ENCODE assay signal across 20 cellular contexts in genomic region chr5:178094345-178094744, GRCh38. TPM values are rescaled to one million over a fixed set of nuclear protein-coding genes. Genes with fewer than 3 reads are reported as not detected.
A peak's percentile ranks its signal among the peaks of the same experiment; 100 is the strongest.
DNase-seq lines count a peak whose midpoint lies in the region; ATAC-seq lines count a peak whose summit lies in the region.
"Had no signal": no experiment of that assay in that cellular context is flagged by ENCODE, and none has a peak within 500 bp of the region (broad histone marks: within the 10 kb centered on the region; RNA-seq: fewer than 3 reads in every experiment).

No MANE protein-coding gene starts in this region.

- no peak overlapping the region for H2AK5ac ChIP-seq in neuronal stem cell (ENCODE audit: low read depth, low read length)

- no peak overlapping the region for H2BK15ac ChIP-seq in neuronal stem cell (ENCODE audit: low read length)

- H3K4me2 ChIP-seq in neuronal stem cell (ENCODE audit: insufficient read depth, low read length, poor library complexity, severe bottlenecking), result no peak overlapping the region
- H3K4me2 ChIP-seq: PC-9 had no signal

- CTCF ChIA-PET in activated CD4-positive, alpha-beta T cell treated with anti-CD3 and anti-CD28 coated beads, Interleukin-2, amount 10 ng/mL, durations not matched to agents 7 days and 5 days (lab: Charles Lee), result interaction anchor here (1.1 kb wide), 1 partner anchor 20 kb away, joined by 3 read pairs; no protein-coding TSS in a partner anchor

- intact Hi-C loops in activated CD4-positive, alpha-beta T cell treated with anti-CD3 and anti-CD28 coated beads, Interleukin-2, amount 10 ng/mL, durations not matched to agents 24 days and 14 days (cut with micrococcal nuclease), result no loop called here

- DNase-seq in activated CD4-positive, alpha-beta T cell treated with anti-CD3 and anti-CD28 coated beads, Interleukin-2, amount 10 ng/mL, durations not matched to agents 7 days and 5 days, result no peak
- no peak for DNase-seq in activated CD4-positive, alpha-beta T cell treated with anti-CD3 and anti-CD28 coated beads, Interleukin-2, amount 10 ng/mL, durations not matched to agents 24 days and 14 days
- DNase-seq in stimulated activated naive CD8-positive, alpha-beta T cell treated with anti-CD3 and anti-CD28 coated beads, Interleukin-15, amount 100 ng/mL, for 72 hours, result no peak
- DNase-seq in stimulated activated naive CD8-positive, alpha-beta T cell treated with anti-CD3 and anti-CD28 coated beads, Interleukin-15, Interleukin-2, amounts not matched to agents 100 U/mL and 50 U/mL, for 24 hours, result no peak
- DNase-seq in neuronal stem cell (ENCODE audit: low spot score) (no peak), NCI-H1694 treated with DMSO at 0.1 percent for 48 hours (lab: John Stamatoyannopoulos, UW) (no peak)
- DNase-seq: C1 segment of cervical spinal cord, COR-L47, GF-D8, GOT3, KG1, NCI-H1092, NCI-H146, NCI-H2081 treated with DMSO at 0.1 percent for 48 hours, NCI-H510A treated with DMSO at 0.1 percent for 48 hours, NCI-H82, PC-9 had no signal

- no peak overlapping the region for H4K8ac ChIP-seq in neuronal stem cell (ENCODE audit: low read depth, low read length)

- peaks cover 2% of the 10 kb centered on the region for H3K9me3 Mint-ChIP-seq in activated CD4-positive, alpha-beta T cell treated with anti-CD3 and anti-CD28 coated beads, Interleukin-2, amount 10 ng/mL, durations not matched to agents 7 days and 5 days
- H3K9me3 Mint-ChIP-seq in activated CD4-positive, alpha-beta T cell treated with anti-CD3 and anti-CD28 coated beads, Interleukin-2, amount 10 ng/mL, durations not matched to agents 24 days and 14 days, result peaks cover 9% of the 10 kb centered on the region
- peaks cover 4 to 7% of the 10 kb centered on the region in 2 donors for H3K9me3 Mint-ChIP-seq in stimulated activated naive CD8-positive, alpha-beta T cell treated with anti-CD3 and anti-CD28 coated beads, Interleukin-15, amount 100 ng/mL, for 72 hours
- H3K9me3 Mint-ChIP-seq in activated T-helper 17 cell treated with anti-CD3 and anti-CD28 coated beads, Interleukin-2, amount 50 U/mL, for 72 hours, result no peaks in the 10 kb centered on the region

- no peaks in the 10 kb centered on the region for H3K27me3 ChIP-seq in neuronal stem cell (ENCODE audit: control insufficient read depth in 3 of 3, insufficient read depth in 3 of 3, low read depth in 1 of 3, low read length in 3 of 3)

- H3K4me3 Mint-ChIP-seq in activated CD4-positive, alpha-beta T cell treated with anti-CD3 and anti-CD28 coated beads, Interleukin-2, amount 10 ng/mL, durations not matched to agents 7 days and 5 days, result no peak overlapping the region
- no peak overlapping the region for H3K4me3 Mint-ChIP-seq in activated CD4-positive, alpha-beta T cell treated with anti-CD3 and anti-CD28 coated beads, Interleukin-2, amount 10 ng/mL, durations not matched to agents 24 days and 14 days
- H3K4me3 Mint-ChIP-seq in stimulated activated naive CD8-positive, alpha-beta T cell treated with anti-CD3 and anti-CD28 coated beads, Interleukin-15, amount 100 ng/mL, for 72 hours, result peak overlapping the region in 1 of 2 donors; percentile 1
- peak overlapping the region; percentile 26 for H3K4me3 Mint-ChIP-seq in activated T-helper 17 cell treated with anti-CD3 and anti-CD28 coated beads, Interleukin-2, amount 50 U/mL, for 72 hours

- H2BK5ac ChIP-seq in neuronal stem cell (ENCODE audit: low read length), result no peak overlapping the region

- no peak overlapping the region for H3K27ac ChIP-seq in neuronal stem cell (replicated peaks; ENCODE audit: low read length)
- H3K27ac ChIP-seq: PC-9 had no signal

- no peak overlapping the region for H3K9ac ChIP-seq in neuronal stem cell (ENCODE audit: low read depth, low read length, poor library complexity)

- H2AFZ ChIP-seq in neuronal stem cell (ENCODE audit: low read length), result no peak overlapping the region
- H2AFZ ChIP-seq: PC-9 had no signal

- ATAC-seq in stimulated activated naive CD8-positive, alpha-beta T cell treated with anti-CD3 and anti-CD28 coated beads, Interleukin-15, amount 100 ng/mL, for 72 hours, result peak; percentile 48
- ATAC-seq in stimulated activated naive CD8-positive, alpha-beta T cell treated with anti-CD3 and anti-CD28 coated beads, Interleukin-15, Interleukin-2, amounts not matched to agents 100 U/mL and 50 U/mL, for 24 hours, result no peak
- ATAC-seq in activated T-helper 17 cell treated with anti-CD3 and anti-CD28 coated beads, Interleukin-2, amount 50 U/mL, for 72 hours (replicated peaks), result peak; percentile 18
- no peak for ATAC-seq in HG02610 (IDR thresholded peaks at IDR 0.05; ENCODE audit: unreplicated experiment)
- ATAC-seq: HepG2 had no signal

- H2BK120ac ChIP-seq in neuronal stem cell (ENCODE audit: low read depth, low read length), result no peak overlapping the region

- H3K4ac ChIP-seq in neuronal stem cell (ENCODE audit: low read length), result no peak overlapping the region

- no peaks in the 10 kb centered on the region for H3K36me3 ChIP-seq in neuronal stem cell (replicated peaks in 1 of 2; ENCODE audit: control insufficient read depth in 2 of 2, insufficient read depth in 2 of 2, low read length in 2 of 2)

- H3K79me1 ChIP-seq in neuronal stem cell (ENCODE audit: low read depth, low read length), result no peaks in the 10 kb centered on the region

- H3K4me1 Mint-ChIP-seq in activated CD4-positive, alpha-beta T cell treated with anti-CD3 and anti-CD28 coated beads, Interleukin-2, amount 10 ng/mL, durations not matched to agents 7 days and 5 days, result peaks cover 15% of the 10 kb centered on the region
- H3K4me1 Mint-ChIP-seq in activated CD4-positive, alpha-beta T cell treated with anti-CD3 and anti-CD28 coated beads, Interleukin-2, amount 10 ng/mL, durations not matched to agents 24 days and 14 days, result peaks cover 12% of the 10 kb centered on the region
- H3K4me1 Mint-ChIP-seq in stimulated activated naive CD8-positive, alpha-beta T cell treated with anti-CD3 and anti-CD28 coated beads, Interleukin-15, amount 100 ng/mL, for 72 hours, result peaks cover 34% of the 10 kb centered on the region
- H3K4me1 Mint-ChIP-seq in activated T-helper 17 cell treated with anti-CD3 and anti-CD28 coated beads, Interleukin-2, amount 50 U/mL, for 72 hours, result peaks cover 8% of the 10 kb centered on the region

- no peak overlapping the region for H4K91ac ChIP-seq in neuronal stem cell (ENCODE audit: low read depth, low read length, poor library complexity)

- 100% methylated on average over 2 of the region's 9 CpGs; no CpG with 5 or more reads in 1 of the 2 donors for WGBS in neuronal stem cell (ENCODE audit: extremely low coverage in 2 of 2, insufficient read length in 2 of 2, insufficient replicate concordance in 1 of 2), 2 donors

- no peak overlapping the region for H3K23ac ChIP-seq in neuronal stem cell (ENCODE audit: low read depth, low read length, poor library complexity)

- no peaks in the 10 kb centered on the region for H3K27me3 Mint-ChIP-seq in activated CD4-positive, alpha-beta T cell treated with anti-CD3 and anti-CD28 coated beads, Interleukin-2, amount 10 ng/mL, durations not matched to agents 7 days and 5 days
- H3K27me3 Mint-ChIP-seq in activated CD4-positive, alpha-beta T cell treated with anti-CD3 and anti-CD28 coated beads, Interleukin-2, amount 10 ng/mL, durations not matched to agents 24 days and 14 days, result peaks cover under 1% of the 10 kb centered on the region
- H3K27me3 Mint-ChIP-seq in stimulated activated naive CD8-positive, alpha-beta T cell treated with anti-CD3 and anti-CD28 coated beads, Interleukin-15, amount 100 ng/mL, for 72 hours, result no peaks in the 10 kb centered on the region
- no peaks in the 10 kb centered on the region for H3K27me3 Mint-ChIP-seq in activated T-helper 17 cell treated with anti-CD3 and anti-CD28 coated beads, Interleukin-2, amount 50 U/mL, for 72 hours

- peak overlapping the region; percentile 28 for H3K18ac ChIP-seq in neuronal stem cell (ENCODE audit: low read length)

- no peaks in the 10 kb centered on the region for H3K36me3 Mint-ChIP-seq in activated CD4-positive, alpha-beta T cell treated with anti-CD3 and anti-CD28 coated beads, Interleukin-2, amount 10 ng/mL, durations not matched to agents 7 days and 5 days (ENCODE audit: low read depth)
- H3K36me3 Mint-ChIP-seq in activated CD4-positive, alpha-beta T cell treated with anti-CD3 and anti-CD28 coated beads, Interleukin-2, amount 10 ng/mL, durations not matched to agents 24 days and 14 days (ENCODE audit: low read depth), result no peaks in the 10 kb centered on the region
- H3K36me3 Mint-ChIP-seq in activated T-helper 17 cell treated with anti-CD3 and anti-CD28 coated beads, Interleukin-2, amount 50 U/mL, for 72 hours (ENCODE audit: low read depth), result no peaks in the 10 kb centered on the region

- peaks cover 0 to 2% of the 10 kb centered on the region in 2 donors for H3K9me3 ChIP-seq in neuronal stem cell (replicated peaks in 1 of 2; ENCODE audit: control insufficient read depth in 2 of 2, insufficient read depth in 1 of 2, low read depth in 1 of 2, low read length in 2 of 2)

- peak overlapping the region; percentile 58 for H3K14ac ChIP-seq in neuronal stem cell (ENCODE audit: low read length)

- no peaks in the 10 kb centered on the region for H3K4me1 ChIP-seq in neuronal stem cell (ENCODE audit: control insufficient read depth in 2 of 2, insufficient read depth in 1 of 2, low read depth in 1 of 2, low read length in 2 of 2)

- no peak overlapping the region for H2BK12ac ChIP-seq in neuronal stem cell (ENCODE audit: low read length)

- peak overlapping the region; percentile 31 for H3K27ac Mint-ChIP-seq in activated CD4-positive, alpha-beta T cell treated with anti-CD3 and anti-CD28 coated beads, Interleukin-2, amount 10 ng/mL, durations not matched to agents 7 days and 5 days
- H3K27ac Mint-ChIP-seq in activated CD4-positive, alpha-beta T cell treated with anti-CD3 and anti-CD28 coated beads, Interleukin-2, amount 10 ng/mL, durations not matched to agents 24 days and 14 days, result no peak overlapping the region
- H3K27ac Mint-ChIP-seq in stimulated activated naive CD8-positive, alpha-beta T cell treated with anti-CD3 and anti-CD28 coated beads, Interleukin-15, amount 100 ng/mL, for 72 hours, result peak overlapping the region in 1 of 2 donors; percentile 22
- peak overlapping the region; percentile 36 for H3K27ac Mint-ChIP-seq in activated T-helper 17 cell treated with anti-CD3 and anti-CD28 coated beads, Interleukin-2, amount 50 U/mL, for 72 hours

- no peak overlapping the region for H3K4me3 ChIP-seq in neuronal stem cell (ENCODE audit: low read length in 2 of 2)
- H3K4me3 ChIP-seq: PC-9 had no signal

- POLR2A ChIA-PET in activated CD4-positive, alpha-beta T cell treated with anti-CD3 and anti-CD28 coated beads, Interleukin-2, amount 10 ng/mL, durations not matched to agents 7 days and 5 days (lab: Charles Lee), result no interaction called here

RNA-seq across cellular contexts. Expression of gene N4BP3, which starts 19.0 kb away (rescaled TPM):
- total RNA-seq in activated CD4-positive, alpha-beta T cell treated with anti-CD3 and anti-CD28 coated beads, Interleukin-2, amount 10 ng/mL, durations not matched to agents 7 days and 5 days, result 1 to 10 TPM; 1.3 to 1.5 TPM
- total RNA-seq in activated CD4-positive, alpha-beta T cell treated with anti-CD3 and anti-CD28 coated beads, Interleukin-2, amount 10 ng/mL, durations not matched to agents 24 days and 14 days, result 3.2 and 3.3 TPM in 2 replicates
- total RNA-seq in activated T-helper 17 cell treated with anti-CD3 and anti-CD28 coated beads, Interleukin-2, amount 50 U/mL, for 72 hours, result 1 to 10 TPM; 3.7 to 8.1 TPM
- polyA plus RNA-seq in neuronal stem cell (2013, experiment 1 of 2), result 2.4 TPM
- 2.5 TPM for polyA plus RNA-seq in neuronal stem cell (2013, experiment 2 of 2)
- total RNA-seq: HepG2 had no signal

RNA-seq across cellular contexts. Expression of gene RMND5B, which starts 36.5 kb away (rescaled TPM):
- total RNA-seq in activated CD4-positive, alpha-beta T cell treated with anti-CD3 and anti-CD28 coated beads, Interleukin-2, amount 10 ng/mL, durations not matched to agents 7 days and 5 days, result 10 to 100 TPM; 21.4 to 22.7 TPM
- total RNA-seq in activated CD4-positive, alpha-beta T cell treated with anti-CD3 and anti-CD28 coated beads, Interleukin-2, amount 10 ng/mL, durations not matched to agents 24 days and 14 days, result 29.3 and 29.5 TPM in 2 replicates
- 10 to 100 TPM; 15.9 to 24.5 TPM for total RNA-seq in activated T-helper 17 cell treated with anti-CD3 and anti-CD28 coated beads, Interleukin-2, amount 50 U/mL, for 72 hours
- polyA plus RNA-seq in neuronal stem cell (2013, experiment 1 of 2), result 19.2 TPM
- 19.2 TPM for polyA plus RNA-seq in neuronal stem cell (2013, experiment 2 of 2)

RNA-seq across cellular contexts. Expression of gene NHP2, which starts 59.3 kb away (rescaled TPM):
- 100 to 1,000 TPM; 145 TPM for total RNA-seq in activated CD4-positive, alpha-beta T cell treated with anti-CD3 and anti-CD28 coated beads, Interleukin-2, amount 10 ng/mL, durations not matched to agents 7 days and 5 days
- total RNA-seq in activated CD4-positive, alpha-beta T cell treated with anti-CD3 and anti-CD28 coated beads, Interleukin-2, amount 10 ng/mL, durations not matched to agents 24 days and 14 days, result 267 and 273 TPM in 2 replicates
- total RNA-seq in activated T-helper 17 cell treated with anti-CD3 and anti-CD28 coated beads, Interleukin-2, amount 50 U/mL, for 72 hours, result 100 to 1,000 TPM; 143 to 282 TPM
- polyA plus RNA-seq in neuronal stem cell (2013, experiment 1 of 2), result 177 TPM
- 166 TPM for polyA plus RNA-seq in neuronal stem cell (2013, experiment 2 of 2)

Comparison
In these comparisons a context has a peak if more than half of its experiments do, and no peak if none do; other contexts are left out.
1. ATAC-seq: peak in stimulated activated naive CD8-positive, alpha-beta T cell treated with anti-CD3 and anti-CD28 coated beads, Interleukin-15, amount 100 ng/mL, for 72 hours (single experiment) and activated T-helper 17 cell treated with anti-CD3 and anti-CD28 coated beads, Interleukin-2, amount 50 U/mL, for 72 hours (single experiment); none in stimulated activated naive CD8-positive, alpha-beta T cell treated with anti-CD3 and anti-CD28 coated beads, Interleukin-15, Interleukin-2, amounts not matched to agents 100 U/mL and 50 U/mL, for 24 hours (single experiment) and HG02610 (single experiment).